ENCODE assay signal across 8 cellular contexts in the genomic region with DNA sequence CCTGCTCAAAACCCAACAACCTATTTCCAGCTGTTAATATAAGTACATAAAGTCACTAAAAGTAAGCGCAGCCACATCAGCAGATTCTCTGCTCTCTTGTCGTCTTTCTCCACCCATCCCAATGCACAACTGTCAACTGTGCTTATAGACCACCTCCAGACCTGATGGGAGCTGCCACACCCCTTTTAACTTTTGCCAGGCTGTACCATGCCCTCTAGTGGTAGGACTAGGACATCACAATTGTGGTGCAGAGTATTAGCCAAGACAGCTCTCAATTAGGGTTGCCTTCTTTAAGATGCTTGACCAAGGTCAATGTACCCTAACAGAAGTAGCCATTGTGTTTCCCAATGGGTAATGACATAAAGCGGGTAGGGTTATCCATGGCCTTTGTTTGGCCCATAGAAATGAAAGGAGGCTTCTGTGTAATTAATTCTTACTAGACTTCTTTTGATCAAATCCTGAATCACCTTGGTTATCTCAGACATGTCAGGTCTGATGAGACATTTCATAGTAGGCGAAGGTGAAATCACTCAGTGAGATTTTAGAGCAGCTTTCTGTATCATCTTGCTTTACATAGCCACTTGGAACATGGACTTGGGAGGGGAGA.
A peak's percentile ranks its signal among the peaks of the same experiment; 100 is the strongest.
DNase-seq lines count a peak whose midpoint lies in the region; ATAC-seq and TF ChIP-seq lines count a peak whose summit lies in the region.

No MANE protein-coding gene starts in this region.

- no peak overlapping the region for H2BK15ac ChIP-seq in neuronal stem cell (ENCODE audit: low read length)

- H3K4me1 ChIP-seq in DND-41 (ENCODE audit: insufficient read depth, low read length) (no peaks in the 10 kb centered on the region), neuronal stem cell (ENCODE audit: control insufficient read depth in 2 of 2, insufficient read depth in 1 of 2, low read depth in 1 of 2, low read length in 2 of 2) (no peaks in the 10 kb centered on the region)

- DNase-seq in DND-41 (peak; percentile 69), HL-60 (ENCODE audit: low read depth in 1 of 2, low spot score in 1 of 2) (peak; percentile 35 to 55), NCI-H748 (lab: John Stamatoyannopoulos, UW; ENCODE audit: unreplicated experiment) (peak; percentile 73), fibroblast of peridontal ligament (ENCODE audit: extremely low read depth) (peak; percentile 70), neuronal stem cell (ENCODE audit: low spot score) (peak; percentile 60)
- peak; percentile 34 for DNase-seq in activated CD8-positive, alpha-beta memory T cell treated with anti-CD3 and anti-CD28 coated beads, Interleukin-2, amount 50 U/mL, for 4 hours

- H3K4me3 ChIP-seq in DND-41 (ENCODE audit: low read depth in 1 of 2, low read length in 2 of 2) (no peak overlapping the region), HL-60 (replicated peaks; ENCODE audit: insufficient read depth, low read length) (no peak overlapping the region), neuronal stem cell (ENCODE audit: low read length in 2 of 2) (no peak overlapping the region)

- H2BK5ac ChIP-seq in neuronal stem cell (ENCODE audit: low read length): no peak overlapping the region

- H3K4ac ChIP-seq in neuronal stem cell (ENCODE audit: low read length): no peak overlapping the region

- no peaks in the 10 kb centered on the region for H3K79me1 ChIP-seq in neuronal stem cell (ENCODE audit: low read depth, low read length)

- no peaks in the 10 kb centered on the region for H3K79me2 ChIP-seq in DND-41 (ENCODE audit: insufficient read depth, low read length)

- no peak overlapping the region for H3K18ac ChIP-seq in neuronal stem cell (ENCODE audit: low read length)

- H4K91ac ChIP-seq in neuronal stem cell (ENCODE audit: low read depth, low read length, poor library complexity): no peak overlapping the region

- H3K27me3 ChIP-seq in DND-41 (ENCODE audit: insufficient read depth, low read length, poor library complexity) (peaks cover 4% of the 10 kb centered on the region), HL-60 (ENCODE audit: insufficient read depth, poor library complexity, severe bottlenecking) (no peaks in the 10 kb centered on the region), neuronal stem cell (ENCODE audit: control insufficient read depth in 3 of 3, insufficient read depth in 3 of 3, low read depth in 1 of 3, low read length in 3 of 3) (no peaks in the 10 kb centered on the region)

- H3K9ac ChIP-seq in DND-41 (ENCODE audit: low read depth, low read length): no peak overlapping the region
- no peak overlapping the region for H3K9ac ChIP-seq in neuronal stem cell (ENCODE audit: low read depth, low read length, poor library complexity)

- H3K27ac ChIP-seq in DND-41 (ENCODE audit: low read length) (no peak overlapping the region), HL-60 (replicated peaks) (no peak overlapping the region), neuronal stem cell (replicated peaks; ENCODE audit: low read length) (no peak overlapping the region)

- H2BK12ac ChIP-seq in neuronal stem cell (ENCODE audit: low read length): no peak overlapping the region

- ATAC-seq in DND-41 (ENCODE audit: insufficient read depth, low read depth) (peak; percentile 98), GM21390 (IDR thresholded peaks at IDR 0.05; ENCODE audit: unreplicated experiment) (peak; percentile 81), GM21526 (IDR thresholded peaks at IDR 0.05; ENCODE audit: low FRiP score, unreplicated experiment) (no peak)

- H3K36me3 ChIP-seq in DND-41 (ENCODE audit: insufficient read depth, low read length) (no peaks in the 10 kb centered on the region), neuronal stem cell (replicated peaks in 1 of 2; ENCODE audit: control insufficient read depth in 2 of 2, insufficient read depth in 2 of 2, low read length in 2 of 2) (peaks cover 10 to 81% of the 10 kb centered on the region in 2 donors)

- no peaks in the 10 kb centered on the region for H3K9me3 ChIP-seq in DND-41 (ENCODE audit: insufficient read depth, low read length, severe bottlenecking)
- H3K9me3 ChIP-seq in neuronal stem cell (replicated peaks in 1 of 2; ENCODE audit: control insufficient read depth in 2 of 2, insufficient read depth in 1 of 2, low read depth in 1 of 2, low read length in 2 of 2): no peaks in the 10 kb centered on the region

- H3K4me2 ChIP-seq in DND-41 (ENCODE audit: insufficient read depth, low read length) (no peak overlapping the region), neuronal stem cell (ENCODE audit: insufficient read depth, low read length, poor library complexity, severe bottlenecking) (no peak overlapping the region)

- no peak overlapping the region for H2BK120ac ChIP-seq in neuronal stem cell (ENCODE audit: low read depth, low read length)

- H2AFZ ChIP-seq in DND-41 (ENCODE audit: low read depth, low read length): no peak overlapping the region
- no peak overlapping the region for H2AFZ ChIP-seq in neuronal stem cell (ENCODE audit: low read length)

- H2AK5ac ChIP-seq in neuronal stem cell (ENCODE audit: low read depth, low read length): no peak overlapping the region

- H3K23ac ChIP-seq in neuronal stem cell (ENCODE audit: low read depth, low read length, poor library complexity): no peak overlapping the region

- TF ChIP-seq CTCF in DND-41 (IDR thresholded peaks at IDR 0.05; ENCODE audit: borderline replicate concordance, extremely low read depth, low read length, poor library complexity, severe bottlenecking): peak; percentile 94
- TF ChIP-seq CTCF in HL-60 (IDR thresholded peaks at IDR 0.05; ENCODE audit: insufficient read depth, low read length): peak; percentile 94

- H4K20me1 ChIP-seq in DND-41 (ENCODE audit: insufficient read depth, low read length): 0 out of 2 replicates have a peak, but pooled peaks cover 3% of the 10 kb centered on the region

- H3K14ac ChIP-seq in neuronal stem cell (ENCODE audit: low read length): no peak overlapping the region

- WGBS in neuronal stem cell (ENCODE audit: extremely low coverage in 2 of 2, insufficient read length in 2 of 2, insufficient replicate concordance in 1 of 2), 2 donors: no CpG with 5 or more reads among the region's 4 CpGs

- no peak overlapping the region for H4K8ac ChIP-seq in neuronal stem cell (ENCODE audit: low read depth, low read length)
